In genomic region chr18:22814329-22814703, GRCh38 we compare ENCODE assay signal across 1 cellular context.
TF ChIP-seq lines count a peak whose summit lies in the region.

No MANE protein-coding gene starts in this region.

TF ChIP-seq in Ishikawa, 13 proteins besides CTCF, POLR2A, EP300 and RAD21 (continued from another document):
- TF ChIP-seq REST (IDR thresholded peaks at IDR 0.05; ENCODE audit: low read depth) (no peak), EGR1 (IDR thresholded peaks at IDR 0.05) (no peak), TAF1 (IDR thresholded peaks at IDR 0.05; ENCODE audit: low read depth) (no peak), CEBPB (IDR thresholded peaks at IDR 0.05) (no peak)
